Comparison of ENCODE assay signal across 20 cellular contexts in the genomic region with DNA sequence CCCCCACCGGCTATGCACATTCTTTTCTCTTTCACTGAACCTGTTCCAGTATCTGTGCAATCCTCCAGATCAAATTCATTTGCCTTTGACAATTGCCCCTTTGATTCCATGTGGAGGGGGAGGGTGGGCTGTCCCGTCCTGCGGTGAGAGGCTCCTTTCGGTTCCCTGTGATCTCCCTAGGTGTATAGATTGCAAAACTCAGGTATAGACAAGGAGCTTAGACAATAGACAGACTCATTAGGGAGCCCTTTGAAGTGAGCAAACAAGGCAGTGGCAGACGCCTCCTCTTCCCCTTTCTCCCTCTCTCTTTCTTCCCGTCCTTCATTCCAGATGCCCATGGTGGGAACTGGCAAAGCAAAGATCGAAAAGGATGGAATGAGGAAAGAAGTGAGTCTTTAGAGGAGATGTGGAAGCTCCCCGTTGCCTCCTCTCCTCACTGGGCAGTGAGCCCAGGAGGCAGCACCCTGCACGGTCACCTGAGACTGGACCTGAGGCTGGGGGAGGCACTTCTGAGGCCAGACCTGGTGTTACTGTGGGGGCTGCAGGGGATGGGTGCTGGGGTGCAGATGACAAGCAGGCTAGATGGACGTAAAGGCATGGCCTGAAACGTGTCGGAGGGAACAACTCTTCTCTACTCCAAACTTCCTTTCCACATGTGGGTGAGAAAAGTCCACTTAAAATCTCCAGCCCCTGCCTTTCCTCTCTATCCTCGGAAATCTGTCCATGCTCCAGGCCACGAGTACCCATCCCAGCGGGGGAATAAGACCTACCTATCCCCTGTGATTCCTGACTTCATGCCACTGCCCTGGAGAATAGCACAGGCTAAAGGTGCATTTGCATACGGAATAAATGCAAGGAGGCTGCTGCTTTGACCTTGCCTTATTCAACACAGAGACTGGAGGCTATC.
"Had no signal": no experiment of that assay in that cellular context is flagged by ENCODE, and none has a peak within 500 bp of the region (broad histone marks: within the 10 kb centered on the region; RNA-seq: fewer than 3 reads in every experiment).

No MANE protein-coding gene starts in this region.

- H3K36me3 ChIP-seq: heart right ventricle, left lung, sigmoid colon, transverse colon, vagina had no signal

- H3K9me3 ChIP-seq: heart right ventricle, left lung, sigmoid colon, transverse colon, vagina had no signal

- H3K4me3 ChIP-seq: heart right ventricle, left lung, sigmoid colon, smooth muscle cell, transverse colon, vagina had no signal

- H3K27ac ChIP-seq: heart right ventricle, left lung, sigmoid colon, transverse colon, vagina had no signal

- H3K36me3 Mint-ChIP-seq: activated CD4-positive, alpha-beta memory T cell treated with anti-CD3 and anti-CD28 coated beads for 36 hours; stimulated activated naive B cell treated with anti-CD40 and anti-IgM and Interleukin-4, amounts not matched to agents 10 μg/mL and 1 μg/mL and 100 μg/mL, for 72 hours had no signal

- H3K9me3 Mint-ChIP-seq: activated CD4-positive, alpha-beta memory T cell treated with anti-CD3 and anti-CD28 coated beads for 36 hours; activated naive CD4-positive, alpha-beta T cell treated with anti-CD3 and anti-CD28 coated beads for 36 hours; activated T-cell treated with anti-CD3 and anti-CD28 coated beads, Interleukin-2, amount 50 U/mL, for 72 hours; nephron; stimulated activated naive B cell treated with anti-CD40 and anti-IgM and Interleukin-4, amounts not matched to agents 10 μg/mL and 1 μg/mL and 100 μg/mL, for 72 hours had no signal

- DNase-seq: activated CD4-positive, alpha-beta memory T cell treated with anti-CD3 and anti-CD28 coated beads for 36 hours; activated CD4-positive, alpha-beta T cell treated with anti-CD3 and anti-CD28 coated beads for 48 hours; activated effector memory CD4-positive, alpha-beta T cell treated with Interleukin-2 at 50 U/mL for 16 hours; activated naive CD4-positive, alpha-beta T cell treated with anti-CD3 and anti-CD28 coated beads for 36 hours; activated T-cell treated with anti-CD3 and anti-CD28 coated beads, Interleukin-2, amount 50 U/mL, for 72 hours; amygdala; foreskin fibroblast; heart right ventricle; left lung; midbrain; nucleus accumbens; posterior cingulate gyrus; sigmoid colon; stimulated activated CD4-positive, alpha-beta T cell treated with anti-CD3 and anti-CD28 coated beads, Interleukin-2, amount 100 ng/mL, for 48 hours; stimulated activated CD8-positive, alpha-beta memory T cell treated with anti-CD3 and anti-CD28 coated beads, Interleukin-4, amount 100 ng/mL, for 48 hours; stimulated activated naive B cell treated with anti-CD40 and anti-IgM and Interleukin-4, amounts not matched to agents 10 μg/mL and 1 μg/mL and 100 μg/mL, for 72 hours; transverse colon had no signal

- H3K4me1 Mint-ChIP-seq: nephron; stimulated activated naive B cell treated with anti-CD40 and anti-IgM and Interleukin-4, amounts not matched to agents 10 μg/mL and 1 μg/mL and 100 μg/mL, for 72 hours had no signal

- H3K4me2 ChIP-seq: smooth muscle cell had no signal

- H3K4me3 Mint-ChIP-seq: activated CD4-positive, alpha-beta memory T cell treated with anti-CD3 and anti-CD28 coated beads for 36 hours; activated naive CD4-positive, alpha-beta T cell treated with anti-CD3 and anti-CD28 coated beads for 36 hours; activated T-cell treated with anti-CD3 and anti-CD28 coated beads, Interleukin-2, amount 50 U/mL, for 72 hours; nephron; stimulated activated naive B cell treated with anti-CD40 and anti-IgM and Interleukin-4, amounts not matched to agents 10 μg/mL and 1 μg/mL and 100 μg/mL, for 72 hours had no signal

- H3K27ac Mint-ChIP-seq: activated CD4-positive, alpha-beta memory T cell treated with anti-CD3 and anti-CD28 coated beads for 36 hours; activated naive CD4-positive, alpha-beta T cell treated with anti-CD3 and anti-CD28 coated beads for 36 hours; activated T-cell treated with anti-CD3 and anti-CD28 coated beads, Interleukin-2, amount 50 U/mL, for 72 hours; nephron; stimulated activated naive B cell treated with anti-CD40 and anti-IgM and Interleukin-4, amounts not matched to agents 10 μg/mL and 1 μg/mL and 100 μg/mL, for 72 hours had no signal

- H3K4me1 ChIP-seq: heart right ventricle, left lung, sigmoid colon, transverse colon, vagina had no signal

- H3K27me3 ChIP-seq: transverse colon, vagina had no signal

- ATAC-seq: activated T-cell treated with anti-CD3 and anti-CD28 coated beads, Interleukin-2, amount 50 U/mL, for 72 hours; heart right ventricle; left lung; stimulated activated naive B cell treated with anti-CD40 and anti-IgM and Interleukin-4, amounts not matched to agents 10 μg/mL and 1 μg/mL and 100 μg/mL, for 72 hours had no signal
